13 cellular contexts compared by ENCODE assay signal in the genomic region with DNA sequence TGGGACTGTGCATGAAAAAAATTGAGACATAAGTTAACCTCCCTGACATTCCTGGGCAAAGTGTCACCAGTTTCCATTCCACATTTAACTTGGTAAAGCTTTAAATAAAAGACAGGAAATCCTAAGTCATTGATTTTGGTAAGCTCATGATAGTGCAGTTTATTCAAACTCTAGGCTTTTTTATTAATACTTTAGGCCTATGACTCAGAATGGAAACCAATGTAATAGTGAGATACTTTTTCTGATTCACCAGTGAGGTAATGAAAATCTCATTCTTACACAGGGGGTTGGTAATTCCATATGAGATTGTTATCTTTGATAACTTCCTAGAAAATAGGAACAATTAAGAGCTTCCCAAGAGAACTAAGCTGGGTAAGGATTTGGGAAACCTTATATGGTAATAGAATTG.
A peak's percentile ranks its signal among the peaks of the same experiment; 100 is the strongest.
DNase-seq lines count a peak whose midpoint lies in the region; ATAC-seq lines count a peak whose summit lies in the region.
"Had no signal": no experiment of that assay in that cellular context is flagged by ENCODE, and none has a peak within 500 bp of the region (broad histone marks: within the 10 kb centered on the region; RNA-seq: fewer than 3 reads in every experiment).

No MANE protein-coding gene starts in this region.

- peak overlapping the region; percentile 70 for H3K27ac Mint-ChIP-seq in activated naive CD4-positive, alpha-beta T cell treated with anti-CD3 and anti-CD28 coated beads, Interleukin-2, amount 50 U/mL, for 24 hours
- H3K27ac Mint-ChIP-seq in stimulated activated naive CD8-positive, alpha-beta T cell treated with anti-CD3 and anti-CD28 coated beads, Interleukin-15, amount 100 ng/mL, for 72 hours, result peak overlapping the region in 1 of 2 donors; percentile 10
- H3K27ac Mint-ChIP-seq: B cell had no signal

- peaks cover 9% of the 10 kb centered on the region for H3K4me1 Mint-ChIP-seq in activated naive CD4-positive, alpha-beta T cell treated with anti-CD3 and anti-CD28 coated beads, Interleukin-2, amount 50 U/mL, for 24 hours
- H3K4me1 Mint-ChIP-seq in stimulated activated naive CD8-positive, alpha-beta T cell treated with anti-CD3 and anti-CD28 coated beads, Interleukin-15, amount 100 ng/mL, for 72 hours, result peaks cover 13% of the 10 kb centered on the region
- H3K4me1 Mint-ChIP-seq: B cell had no signal

- no peak overlapping the region for H3K4me3 ChIP-seq in SJSA1
- H3K4me3 ChIP-seq: skin epidermis had no signal

- H3K9me3 Mint-ChIP-seq in activated naive CD4-positive, alpha-beta T cell treated with anti-CD3 and anti-CD28 coated beads, Interleukin-2, amount 50 U/mL, for 24 hours, result no peaks in the 10 kb centered on the region
- H3K9me3 Mint-ChIP-seq in stimulated activated naive CD8-positive, alpha-beta T cell treated with anti-CD3 and anti-CD28 coated beads, Interleukin-15, amount 100 ng/mL, for 72 hours, result no peaks in the 10 kb centered on the region

- no peaks in the 10 kb centered on the region for H3K9me3 ChIP-seq in SJSA1 (replicated peaks)

- peaks cover 60% of the 10 kb centered on the region for H3K4me1 ChIP-seq in SJSA1 (replicated peaks)

- no peak overlapping the region for H3K4me3 Mint-ChIP-seq in activated naive CD4-positive, alpha-beta T cell treated with anti-CD3 and anti-CD28 coated beads, Interleukin-2, amount 50 U/mL, for 24 hours
- H3K4me3 Mint-ChIP-seq in stimulated activated naive CD8-positive, alpha-beta T cell treated with anti-CD3 and anti-CD28 coated beads, Interleukin-15, amount 100 ng/mL, for 72 hours, result no peak overlapping the region
- H3K4me3 Mint-ChIP-seq: B cell had no signal

- ATAC-seq in esophagus mucosa (peak; percentile 87), GM21529 (IDR thresholded peaks at IDR 0.05; ENCODE audit: unreplicated experiment) (no peak), GM18498 (IDR thresholded peaks at IDR 0.05; ENCODE audit: unreplicated experiment) (no peak)
- peak; percentile 65 for ATAC-seq in stimulated activated naive CD8-positive, alpha-beta T cell treated with anti-CD3 and anti-CD28 coated beads, Interleukin-15, amount 100 ng/mL, for 72 hours

- no peak for DNase-seq in activated naive CD4-positive, alpha-beta T cell treated with anti-CD3 and anti-CD28 coated beads, Interleukin-2, amount 50 U/mL, for 16 hours
- DNase-seq in SJSA1 (ENCODE audit: low read depth in 1 of 2, low spot score in 2 of 2), result peak in 1 of 2 experiments; percentile 70
- no peak for DNase-seq in stimulated activated naive CD8-positive, alpha-beta T cell treated with anti-CD3 and anti-CD28 coated beads, Interleukin-15, amount 100 ng/mL, for 72 hours
- DNase-seq in NCI-H748 treated with DMSO at 0.1 percent for 48 hours (lab: John Stamatoyannopoulos, UW), result no peak
- DNase-seq: activated naive CD4-positive, alpha-beta T cell; H7; NCI-H446 had no signal

- H3K27me3 ChIP-seq in SJSA1 (replicated peaks), result no peaks in the 10 kb centered on the region

- H3K27ac ChIP-seq in SJSA1, result peak overlapping the region; percentile 88
- H3K27ac ChIP-seq: skin epidermis had no signal

- H3K27me3 Mint-ChIP-seq in activated naive CD4-positive, alpha-beta T cell treated with anti-CD3 and anti-CD28 coated beads, Interleukin-2, amount 50 U/mL, for 24 hours, result no peaks in the 10 kb centered on the region
- no peaks in the 10 kb centered on the region for H3K27me3 Mint-ChIP-seq in stimulated activated naive CD8-positive, alpha-beta T cell treated with anti-CD3 and anti-CD28 coated beads, Interleukin-15, amount 100 ng/mL, for 72 hours
- H3K27me3 Mint-ChIP-seq: B cell had no signal

- peaks cover 14% of the 10 kb centered on the region for H3K36me3 Mint-ChIP-seq in activated naive CD4-positive, alpha-beta T cell treated with anti-CD3 and anti-CD28 coated beads, Interleukin-2, amount 50 U/mL, for 24 hours

- peaks cover 39% of the 10 kb centered on the region for H3K36me3 ChIP-seq in SJSA1

Comparison
In these comparisons a context has a peak if more than half of its experiments do, and no peak if none do; other contexts are left out.
1. ATAC-seq: peak in esophagus mucosa (single experiment) and stimulated activated naive CD8-positive, alpha-beta T cell treated with anti-CD3 and anti-CD28 coated beads, Interleukin-15, amount 100 ng/mL, for 72 hours (single experiment); none in GM21529 (single experiment) and GM18498 (single experiment).